In the genomic region with DNA sequence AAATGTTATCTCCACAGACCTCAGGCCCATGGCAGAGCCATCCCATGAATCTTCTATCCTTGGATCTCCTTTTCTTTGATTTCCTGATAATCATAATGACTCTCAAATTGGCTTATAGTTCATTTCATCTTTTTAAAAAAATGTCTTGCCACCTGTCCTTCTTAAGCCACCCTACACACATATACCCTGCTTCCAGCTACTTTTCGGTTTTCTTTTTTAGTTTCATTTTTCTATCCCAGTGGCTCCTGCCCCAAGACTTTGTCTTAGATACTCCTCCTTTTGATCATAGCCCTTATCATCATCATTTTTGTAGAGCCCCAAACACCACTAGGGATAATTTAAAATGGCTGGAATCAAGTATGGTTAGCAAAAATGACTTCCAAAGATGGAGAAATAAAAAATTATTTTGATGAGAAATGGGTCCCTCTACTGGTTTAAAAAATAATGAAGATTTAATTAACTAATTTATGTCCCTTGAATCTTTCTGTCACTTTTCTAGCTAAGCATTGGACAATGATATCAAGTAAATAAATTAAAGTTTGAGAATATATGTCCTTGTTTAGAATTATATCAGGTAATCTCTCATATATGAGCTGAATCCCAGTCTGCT, we compare ENCODE assay signal across 12 cellular contexts.
DNase-seq lines count a peak whose midpoint lies in the region; FAIRE-seq and TF ChIP-seq lines count a peak whose summit lies in the region.
"Had no signal": no experiment of that assay in that cellular context is flagged by ENCODE, and none has a peak within 500 bp of the region (broad histone marks: within the 10 kb centered on the region; RNA-seq: fewer than 3 reads in every experiment).

No MANE protein-coding gene starts in this region.

- in situ Hi-C loops in KBM-7 (cut with MboI; ENCODE audit: low pct_unique_long_range_greater_than_20kb, low sequenced_read_pairs), result no loop called here

- no peak for DNase-seq in BE2C
- DNase-seq in KBM-7, result peak; percentile 45
- DNase-seq in medulla oblongata (ENCODE audit: extremely low spot score), result peak; percentile 4
- DNase-seq in NCI-H1930 (lab: John Stamatoyannopoulos, UW), result no peak
- DNase-seq in anterior cingulate cortex (lab: John Stamatoyannopoulos, UW), result no peak
- no peak for DNase-seq in activated CD8-positive, alpha-beta memory T cell treated with anti-CD3 and anti-CD28 coated beads, Interleukin-2, amount 50 U/mL, for 4 hours
- no peak for DNase-seq in small intestine
- DNase-seq: activated CD4-positive, alpha-beta T cell treated with anti-CD3 and anti-CD28 coated beads for 48 hours; EL; SHP77; upper lobe of left lung had no signal

- H3K9me3 ChIP-seq in BE2C (no peaks in the 10 kb centered on the region), small intestine (ENCODE audit: control insufficient read depth, low read depth) (no peaks in the 10 kb centered on the region)
- H3K9me3 ChIP-seq: upper lobe of left lung had no signal

- 84 to 95% (median 91%) methylated on average over 1 of the region's 1 CpG for WGBS in small intestine, 3 donors

- H3K27ac ChIP-seq in VCaP, result no peak overlapping the region
- H3K27ac ChIP-seq in small intestine (ENCODE audit: low read depth in 1 of 2, low read length in 1 of 2), result no peak overlapping the region
- H3K27ac ChIP-seq: upper lobe of left lung had no signal

- no peaks in the 10 kb centered on the region; the same call in 1 of the 2 replicates for H3K4me1 ChIP-seq in BE2C
- no peaks in the 10 kb centered on the region for H3K4me1 ChIP-seq in small intestine (ENCODE audit: control insufficient read depth in 2 of 2, insufficient read depth in 1 of 2, low read depth in 1 of 2, low read length in 1 of 2)
- H3K4me1 ChIP-seq: upper lobe of left lung had no signal

- H3K4me3 ChIP-seq in BE2C (ENCODE audit: low read depth, low read length) (no peak overlapping the region), small intestine (ENCODE audit: low read depth in 1 of 2, low read length in 2 of 2) (no peak overlapping the region)
- H3K4me3 ChIP-seq: upper lobe of left lung had no signal

- peak; percentile 8; the same call in 1 of the 2 replicates for TF ChIP-seq CTCF in BE2C (IDR thresholded peaks at IDR 0.05; ENCODE audit: low read depth, low read length)
- TF ChIP-seq CTCF in VCaP (conservative IDR thresholded peaks at IDR 0.05), result peak; percentile 63

- H3K27me3 ChIP-seq in BE2C (no peaks in the 10 kb centered on the region), small intestine (ENCODE audit: control insufficient read depth in 2 of 2, insufficient read depth in 2 of 2, low read length in 2 of 2) (no peaks in the 10 kb centered on the region)
- H3K27me3 ChIP-seq: upper lobe of left lung had no signal

- H3K36me3 ChIP-seq in BE2C, result no peaks in the 10 kb centered on the region
- no peaks in the 10 kb centered on the region for H3K36me3 ChIP-seq in small intestine (ENCODE audit: control insufficient read depth in 2 of 2, insufficient read depth in 2 of 2, low read length in 2 of 2)
- H3K36me3 ChIP-seq: upper lobe of left lung had no signal

- FAIRE-seq in small intestine (lab: Jason Lieb, UNC), result no peak

Comparison
In these comparisons a context has a peak if more than half of its experiments do, and no peak if none do; other contexts are left out.
1. DNase-seq: peak in KBM-7 (single experiment) and medulla oblongata (single experiment); none in BE2C (single experiment), NCI-H1930 (0 of 2), anterior cingulate cortex (0 of 58), activated CD8-positive, alpha-beta memory T cell treated with anti-CD3 and anti-CD28 coated beads, Interleukin-2, amount 50 U/mL, for 4 hours (single experiment) and small intestine (single experiment).